In genomic region chr2:168986544-168986943, GRCh38 we compare ENCODE assay signal across 27 cellular contexts. TPM values are rescaled to one million over a fixed set of nuclear protein-coding genes. Genes with fewer than 3 reads are reported as not detected.
"Had no signal": no experiment of that assay in that cellular context is flagged by ENCODE, and none has a peak within 500 bp of the region (broad histone marks: within the 10 kb centered on the region; RNA-seq: fewer than 3 reads in every experiment).

No MANE protein-coding gene starts in this region.

- DNase-seq: KBM-7, MV-4-11, NCI-H1048, NCI-H1105, NCI-H1417, NCI-H1436 treated with DMSO at 0.1 percent for 48 hours, NCI-H1694, NCI-H187 treated with DMSO at 0.1 percent for 48 hours, NCI-H2029 treated with DMSO at 0.1 percent for 48 hours, NCI-H2171, NCI-H226, NCI-H446, NCI-H510A, NCI-H524 treated with DMSO at 0.1 percent for 48 hours, NCI-H69, NCI-H774, Right ventricle myocardium superior, RPMI8226, SIG-M5 had no signal

- H3K4me3 ChIP-seq: SJSA1, SK-N-MC had no signal

- H3K4me1 ChIP-seq: SJSA1 had no signal

- H3K27ac ChIP-seq: HL-60, SJSA1, SK-N-MC had no signal

- H3K9me3 ChIP-seq: SJSA1 had no signal

- H3K27me3 ChIP-seq: SJSA1 had no signal

- FAIRE-seq: HTR-8/SVneo, RCC 7860 had no signal

- H3K36me3 ChIP-seq: SJSA1 had no signal

RNA-seq across cellular contexts. Expression of gene ABCB11, which starts 44.6 kb away (rescaled TPM):
- total RNA-seq: LHCN-M2, MCF 10A, SJSA1 had no signal
- polyA plus RNA-seq: IgD-negative memory B cell had no signal
